In the genomic region with DNA sequence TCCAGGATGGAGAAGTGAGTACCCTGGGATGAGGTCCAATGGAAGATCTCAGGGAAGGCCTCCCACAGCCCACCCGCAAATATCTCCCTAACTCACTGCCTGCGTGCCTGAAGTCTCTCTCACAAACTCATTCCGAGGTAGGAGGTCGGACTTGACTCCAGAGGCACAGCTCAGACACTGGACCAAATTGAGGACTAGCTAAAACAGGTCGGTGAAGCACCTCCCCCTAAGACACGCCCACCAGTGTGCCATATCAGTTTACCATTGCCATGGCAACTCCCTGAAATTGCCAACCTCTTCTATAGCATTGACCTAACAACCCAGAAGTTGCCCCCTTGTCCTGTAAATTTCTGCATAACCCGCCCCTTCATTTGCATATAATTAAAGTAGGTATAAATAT, we compare ENCODE assay signal across 27 cellular contexts. TPM values are rescaled to one million over a fixed set of nuclear protein-coding genes. Genes with fewer than 3 reads are reported as not detected.
DNase-seq lines count a peak whose midpoint lies in the region; ATAC-seq and TF ChIP-seq lines count a peak whose summit lies in the region.
"Had no signal": no experiment of that assay in that cellular context is flagged by ENCODE, and none has a peak within 500 bp of the region (broad histone marks: within the 10 kb centered on the region; RNA-seq: fewer than 3 reads in every experiment).

No MANE protein-coding gene starts in this region.

- DNase-seq in NCI-H510A (lab: John Stamatoyannopoulos, UW) (peak; percentile 18), NCI-H510A treated with DMSO at 0.1 percent for 48 hours (lab: John Stamatoyannopoulos, UW) (no peak), Karpas-422 (peak; percentile 87), activated B cell treated with CpG ODN at 0.5 μM for 24 hours (no peak), osteoblast (ENCODE audit: insufficient read length, low spot score, missing footprints) (peak; percentile 22)
- DNase-seq in CD8-positive, alpha-beta memory T cell = no peak
- DNase-seq: activated CD4-positive, alpha-beta T cell treated with anti-CD3 and anti-CD28 coated beads, Interleukin-2, amount 10 ng/mL, durations not matched to agents 7 days and 5 days; amniotic stem cell; CD4-positive, alpha-beta T cell; DMS153; dorsolateral prefrontal cortex; heart right ventricle; KG1; kidney; MV-4-11; NCI-H146; NCI-H524 treated with DMSO at 0.1 percent for 48 hours; posterior cingulate gyrus; stimulated activated CD4-positive, alpha-beta T cell treated with anti-CD3 and anti-CD28 coated beads, Interleukin-1b, Interleukin-23, amount 100 ng/mL, for 48 hours; stimulated activated naive CD8-positive, alpha-beta T cell treated with anti-CD3 and anti-CD28 coated beads, Interleukin-15, Interleukin-2, amounts not matched to agents 100 U/mL and 50 U/mL, for 24 hours; T1000 had no signal

- H3K4me1 ChIP-seq in Karpas-422 (ENCODE audit: low read length) (peaks cover 16% of the 10 kb centered on the region), osteoblast (ENCODE audit: insufficient read depth, low read length) (peaks cover 3% of the 10 kb centered on the region)
- no peaks in the 10 kb centered on the region for H3K4me1 ChIP-seq in CD8-positive, alpha-beta memory T cell (ENCODE audit: insufficient read depth, low read length)

- H3K27ac Mint-ChIP-seq in activated B cell treated with CpG ODN at 0.5 μM for 24 hours = peak overlapping the region; percentile 30
- peak overlapping the region in 1 of 8 donors; percentile 89 for H3K27ac Mint-ChIP-seq in CD8-positive, alpha-beta memory T cell
- H3K27ac Mint-ChIP-seq: activated CD4-positive, alpha-beta T cell treated with anti-CD3 and anti-CD28 coated beads, Interleukin-2, amount 10 ng/mL, durations not matched to agents 7 days and 5 days; brain; CD4-positive, alpha-beta T cell had no signal

- no peak for TF ChIP-seq CTCF in activated B cell treated with CpG ODN at 0.5 μM for 24 hours (IDR thresholded peaks at IDR 0.05)
- no peak for TF ChIP-seq CTCF in osteoblast (IDR thresholded peaks at IDR 0.05; ENCODE audit: extremely low read depth, low read depth, low read length)

- CTCF ChIA-PET in activated B cell treated with CpG ODN at 0.5 μM for 24 hours (lab: Charles Lee) = interaction anchor here (0.8 to 1.2 kb wide), 3 partner anchors 9 to 131 kb away, joined by 3 to 4 read pairs (median 3); no protein-coding TSS in a partner anchor
- CTCF ChIA-PET in CD8-positive, alpha-beta memory T cell (lab: Charles Lee) = interaction anchor here (1.1 to 8.1 kb wide), 3 partner anchors 9 to 129 kb away, joined by 4 to 113 read pairs (median 4); no protein-coding TSS in a partner anchor

- H3K4me2 ChIP-seq in Karpas-422 (ENCODE audit: low read depth, low read length, poor library complexity, severe bottlenecking) = no peak overlapping the region
- H3K4me2 ChIP-seq in osteoblast (ENCODE audit: insufficient read depth, low read length) = no peak overlapping the region
- H3K4me2 ChIP-seq: smooth muscle cell had no signal

- H2AFZ ChIP-seq in Karpas-422 (ENCODE audit: low read length) (no peak overlapping the region), osteoblast (ENCODE audit: low read length) (no peak overlapping the region)

- H4K20me1 ChIP-seq in Karpas-422 (ENCODE audit: insufficient read depth, low read depth, low read length) (no peaks in the 10 kb centered on the region), osteoblast (ENCODE audit: insufficient read depth, low read length) (no peaks in the 10 kb centered on the region)

- intact Hi-C loops in activated B cell treated with CpG ODN at 0.5 μM for 24 hours (cut with micrococcal nuclease) = loop anchor here (10.0 kb wide), 1 partner anchor 47 kb away; no protein-coding TSS in a partner anchor

- H3K9ac ChIP-seq in Karpas-422 (ENCODE audit: low read length) = no peak overlapping the region

- no peaks in the 10 kb centered on the region for H3K36me3 Mint-ChIP-seq in activated B cell treated with CpG ODN at 0.5 μM for 24 hours (ENCODE audit: low read depth)
- no peaks in the 10 kb centered on the region for H3K36me3 Mint-ChIP-seq in CD8-positive, alpha-beta memory T cell

- H3K4me3 ChIP-seq in Karpas-422 (ENCODE audit: low read length) = no peak overlapping the region
- H3K4me3 ChIP-seq in osteoblast (ENCODE audit: insufficient read depth, low read length) = no peak overlapping the region
- no peak overlapping the region for H3K4me3 ChIP-seq in CD8-positive, alpha-beta memory T cell (ENCODE audit: low read length)
- H3K4me3 ChIP-seq: dorsolateral prefrontal cortex, heart right ventricle, right atrium auricular region, SJSA1, smooth muscle cell had no signal

- ATAC-seq in activated B cell treated with CpG ODN at 0.5 μM for 24 hours (ENCODE audit: low read depth) (no peak), GM18498 (IDR thresholded peaks at IDR 0.05; ENCODE audit: unreplicated experiment) (no peak)
- ATAC-seq: heart right ventricle; stimulated activated naive CD8-positive, alpha-beta T cell treated with anti-CD3 and anti-CD28 coated beads, Interleukin-15, Interleukin-2, amounts not matched to agents 100 U/mL and 50 U/mL, for 24 hours had no signal

- H3K4me3 Mint-ChIP-seq in activated B cell treated with CpG ODN at 0.5 μM for 24 hours = no peak overlapping the region
- no peak overlapping the region for H3K4me3 Mint-ChIP-seq in CD8-positive, alpha-beta memory T cell
- H3K4me3 Mint-ChIP-seq: activated CD4-positive, alpha-beta T cell treated with anti-CD3 and anti-CD28 coated beads, Interleukin-2, amount 10 ng/mL, durations not matched to agents 7 days and 5 days; activated naive CD4-positive, alpha-beta T cell treated with anti-CD3 and anti-CD28 coated beads, Interleukin-2, amount 50 U/mL, for 24 hours; CD4-positive, alpha-beta T cell had no signal

- H3K79me2 ChIP-seq in Karpas-422 (ENCODE audit: low read length) (no peaks in the 10 kb centered on the region), osteoblast (ENCODE audit: insufficient read depth, low read length) (no peaks in the 10 kb centered on the region)

- POLR2A ChIA-PET in activated B cell treated with CpG ODN at 0.5 μM for 24 hours (lab: Charles Lee) = no interaction called here
- POLR2A ChIA-PET in CD8-positive, alpha-beta memory T cell (lab: Charles Lee) = no interaction called here

- H3K36me3 ChIP-seq in Karpas-422 (ENCODE audit: insufficient read depth, low read length) (no peaks in the 10 kb centered on the region; the same call in 1 of the 2 replicates), osteoblast (ENCODE audit: insufficient read depth, low read length) (no peaks in the 10 kb centered on the region)
- H3K36me3 ChIP-seq in CD8-positive, alpha-beta memory T cell (ENCODE audit: insufficient read depth, low read length) = no peaks in the 10 kb centered on the region
- H3K36me3 ChIP-seq: heart right ventricle, right atrium auricular region, SJSA1 had no signal

- H3K9me3 Mint-ChIP-seq in activated B cell treated with CpG ODN at 0.5 μM for 24 hours = no peaks in the 10 kb centered on the region
- no peaks in the 10 kb centered on the region for H3K9me3 Mint-ChIP-seq in CD8-positive, alpha-beta memory T cell
- H3K9me3 Mint-ChIP-seq: activated CD4-positive, alpha-beta T cell treated with anti-CD3 and anti-CD28 coated beads, Interleukin-2, amount 10 ng/mL, durations not matched to agents 7 days and 5 days; activated naive CD4-positive, alpha-beta T cell treated with anti-CD3 and anti-CD28 coated beads, Interleukin-2, amount 50 U/mL, for 24 hours; CD4-positive, alpha-beta T cell had no signal

- peaks cover 30% of the 10 kb centered on the region for H3K4me1 Mint-ChIP-seq in activated B cell treated with CpG ODN at 0.5 μM for 24 hours
- peaks cover 9 to 17% (median 17%) of the 10 kb centered on the region in 3 donors for H3K4me1 Mint-ChIP-seq in CD8-positive, alpha-beta memory T cell

- H3K27me3 ChIP-seq in Karpas-422 (ENCODE audit: low read length) (no peaks in the 10 kb centered on the region), osteoblast (ENCODE audit: insufficient read depth, low read length) (peaks cover 8% of the 10 kb centered on the region)
- H3K27me3 ChIP-seq in CD8-positive, alpha-beta memory T cell (ENCODE audit: insufficient read depth, low read length, poor library complexity, severe bottlenecking) = no peaks in the 10 kb centered on the region
- H3K27me3 ChIP-seq: heart right ventricle, right atrium auricular region, SJSA1 had no signal

- H3K27me3 Mint-ChIP-seq in activated B cell treated with CpG ODN at 0.5 μM for 24 hours = no peaks in the 10 kb centered on the region
- peaks cover 14 to 28% of the 10 kb centered on the region in 2 donors for H3K27me3 Mint-ChIP-seq in CD8-positive, alpha-beta memory T cell

- H3K9me2 ChIP-seq in Karpas-422 (replicated peaks; ENCODE audit: insufficient read depth, low read length) = no peaks in the 10 kb centered on the region

- H3K9me3 ChIP-seq in Karpas-422 (ENCODE audit: low read length) = no peaks in the 10 kb centered on the region
- H3K9me3 ChIP-seq in osteoblast (ENCODE audit: low read depth, low read length) = no peaks in the 10 kb centered on the region
- H3K9me3 ChIP-seq in CD8-positive, alpha-beta memory T cell (ENCODE audit: low read length) = no peaks in the 10 kb centered on the region
- H3K9me3 ChIP-seq: heart right ventricle, right atrium auricular region, SJSA1 had no signal

- H3K27ac ChIP-seq in Karpas-422 (ENCODE audit: low read length) = no peak overlapping the region
- H3K27ac ChIP-seq in osteoblast (ENCODE audit: low read depth, low read length) = no peak overlapping the region
- no peak overlapping the region for H3K27ac ChIP-seq in CD8-positive, alpha-beta memory T cell (ENCODE audit: low read depth, low read length)
- H3K27ac ChIP-seq: right atrium auricular region, SJSA1 had no signal

RNA-seq across cellular contexts. Expression of gene RPL3, which starts 17.5 kb away (rescaled TPM):
- total RNA-seq in Karpas-422 (2014; rRNA removed; shearing (Covaris generic); ENCODE audit: low replicate concordance) = 1,770 and 3,552 TPM in 2 replicates
- total RNA-seq in activated B cell treated with CpG ODN at 0.5 μM for 24 hours = 3,087 and 3,439 TPM in 2 replicates
- total RNA-seq in osteoblast = 1,858 and 2,119 TPM in 2 replicates
- 1,000 to 10,000 TPM; 2,574 to 2,607 TPM for total RNA-seq in CD8-positive, alpha-beta memory T cell
- polyA plus RNA-seq in CD8-positive, alpha-beta memory T cell = 3,654 TPM

RNA-seq across cellular contexts. Expression of gene SYNGR1, which starts 47.9 kb away (rescaled TPM):
- 37.2 and 47.7 TPM in 2 replicates for total RNA-seq in Karpas-422 (2014; rRNA removed; shearing (Covaris generic); ENCODE audit: low replicate concordance)
- 10.0 and 11.4 TPM in 2 replicates for total RNA-seq in activated B cell treated with CpG ODN at 0.5 μM for 24 hours
- 2.1 and 3.6 TPM in 2 replicates for total RNA-seq in osteoblast
- total RNA-seq in CD8-positive, alpha-beta memory T cell = 1 to 10 TPM; 2.4 to 2.9 TPM
- 10.1 TPM for polyA plus RNA-seq in CD8-positive, alpha-beta memory T cell

RNA-seq across cellular contexts. Expression of gene PDGFB, which starts 57.1 kb away (rescaled TPM):
- 0.43 and 2.9 TPM in 2 replicates for total RNA-seq in Karpas-422 (2014; rRNA removed; shearing (Covaris generic); ENCODE audit: low replicate concordance)
- total RNA-seq in activated B cell treated with CpG ODN at 0.5 μM for 24 hours (not detected in 2 replicates), osteoblast (under 0.01 TPM in 1 of 2 replicates, not detected in the other)
- total RNA-seq in CD8-positive, alpha-beta memory T cell = 1 to 10 TPM; 2.3 to 3.0 TPM
- 18.2 TPM for polyA plus RNA-seq in CD8-positive, alpha-beta memory T cell

Comparison
In these comparisons a context has a peak if more than half of its experiments do, and no peak if none do; other contexts are left out.
1. DNase-seq: peak in NCI-H510A (single experiment), Karpas-422 (single experiment) and osteoblast (single experiment); none in NCI-H510A treated with DMSO at 0.1 percent for 48 hours (single experiment), activated B cell treated with CpG ODN at 0.5 μM for 24 hours (single experiment) and CD8-positive, alpha-beta memory T cell (0 of 5).